Comparison of ENCODE assay signal across 8 cellular contexts in the genomic region with DNA sequence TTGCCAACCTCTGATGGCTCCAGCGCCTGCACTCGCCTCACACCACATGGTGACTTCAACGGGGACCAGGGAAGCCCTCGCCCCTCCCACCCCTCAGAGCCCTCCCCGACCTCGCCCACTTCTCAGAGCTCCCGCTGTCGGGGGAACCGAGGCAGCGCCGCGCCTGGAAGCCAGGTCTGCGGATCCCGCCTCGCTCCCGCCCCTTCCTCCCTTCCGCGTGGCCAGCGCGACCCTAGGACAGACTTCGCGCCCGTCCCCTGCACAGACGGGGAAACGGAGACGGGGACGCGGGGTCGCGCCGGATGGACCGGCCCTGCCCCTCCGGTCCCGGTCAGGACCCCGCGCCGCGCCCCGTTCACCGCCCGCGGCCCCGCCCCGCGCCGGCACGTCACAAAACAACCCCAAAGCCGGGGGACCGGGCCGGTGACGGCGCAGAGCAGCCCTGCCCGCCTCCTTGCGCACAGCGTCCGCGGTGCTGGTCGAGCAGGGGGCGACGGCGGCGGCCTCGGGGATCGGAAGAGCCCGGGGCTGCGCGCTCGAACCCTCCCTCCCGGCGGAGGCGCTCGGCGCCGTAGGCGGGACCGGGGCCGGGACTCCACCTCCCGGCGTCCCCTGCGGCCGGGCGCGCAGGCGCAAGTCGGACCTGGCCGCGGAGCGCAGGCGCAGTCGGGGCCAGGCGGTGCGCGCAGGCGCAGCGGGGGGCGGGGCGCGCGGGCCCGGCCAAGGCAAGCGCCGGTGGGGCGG. TPM values are rescaled to one million over a fixed set of nuclear protein-coding genes. Genes with fewer than 3 reads are reported as not detected.
DNase-seq lines count a peak whose midpoint lies in the region; ATAC-seq and TF ChIP-seq lines count a peak whose summit lies in the region.

No MANE protein-coding gene starts in this region.

- POLR2A ChIA-PET in activated CD8-positive, alpha-beta T cell treated with anti-CD3 and anti-CD28 coated beads for 36 hours (lab: Charles Lee) = interaction anchor here (0.5 to 2.6 kb wide), 8 partner anchors 10 to 498 kb away, joined by 3 to 20 read pairs (median 5); partner anchors contain the start of gene BSG

- H3K36me3 Mint-ChIP-seq in activated CD8-positive, alpha-beta T cell treated with anti-CD3 and anti-CD28 coated beads for 36 hours (ENCODE audit: low read depth) = no peaks in the 10 kb centered on the region

- ATAC-seq in HG03439 (IDR thresholded peaks at IDR 0.05; ENCODE audit: unreplicated experiment) = peak; percentile 67
- peak; percentile 84 for ATAC-seq in activated CD8-positive, alpha-beta T cell treated with anti-CD3 and anti-CD28 coated beads for 36 hours

- TF ChIP-seq CTCF in BE2C (IDR thresholded peaks at IDR 0.05; ENCODE audit: low read depth, low read length) = no peak
- TF ChIP-seq CTCF in activated CD8-positive, alpha-beta T cell treated with anti-CD3 and anti-CD28 coated beads for 36 hours (IDR thresholded peaks at IDR 0.05) = no peak

- intact Hi-C loops in activated CD8-positive, alpha-beta T cell treated with anti-CD3 and anti-CD28 coated beads for 36 hours (cut with micrococcal nuclease) = no loop called here

- H3K36me3 ChIP-seq in BE2C = peaks cover 12% of the 10 kb centered on the region

- H3K4me1 Mint-ChIP-seq in activated CD8-positive, alpha-beta T cell treated with anti-CD3 and anti-CD28 coated beads for 36 hours (ENCODE audit: low read depth) = peaks cover 22% of the 10 kb centered on the region

- no peaks in the 10 kb centered on the region for H3K27me3 Mint-ChIP-seq in activated CD8-positive, alpha-beta T cell treated with anti-CD3 and anti-CD28 coated beads for 36 hours

- peak overlapping the region; percentile 88 for H3K27ac Mint-ChIP-seq in activated CD8-positive, alpha-beta T cell treated with anti-CD3 and anti-CD28 coated beads for 36 hours

- peaks cover 3% of the 10 kb centered on the region; the same call in 1 of the 2 replicates for H3K27me3 ChIP-seq in BE2C

- no peaks in the 10 kb centered on the region for H3K9me3 ChIP-seq in BE2C

- peaks cover 3% of the 10 kb centered on the region for H3K4me1 ChIP-seq in BE2C

- DNase-seq in BE2C = peak; percentile 93
- DNase-seq in GM19238 (ENCODE audit: insufficient read length, low spot score) = peak; percentile 99
- DNase-seq in NCI-H748 treated with DMSO at 0.1 percent for 48 hours (lab: John Stamatoyannopoulos, UW) = peak; percentile 19
- peak; percentile 88 for DNase-seq in activated CD8-positive, alpha-beta T cell treated with anti-CD3 and anti-CD28 coated beads for 36 hours
- DNase-seq in effector CD4-positive, alpha-beta T cell = peak; percentile 82
- peak; percentile 80 for DNase-seq in medulla oblongata (ENCODE audit: extremely low spot score)
- DNase-seq in stimulated activated CD4-positive, alpha-beta T cell treated with anti-CD3 and anti-CD28 coated beads, TNF-alpha, amount 100 ng/mL, for 48 hours (ENCODE audit: low read depth in 3 of 3) = peak; percentile 71 to 80 (median 80)

- peak overlapping the region; percentile 65 for H3K4me3 ChIP-seq in BE2C (ENCODE audit: low read depth, low read length)

- CTCF ChIA-PET in activated CD8-positive, alpha-beta T cell treated with anti-CD3 and anti-CD28 coated beads for 36 hours (lab: Charles Lee) = interaction anchor here (1.0 to 4.0 kb wide), 11 partner anchors 11 to 103 kb away, joined by 3 to 45 read pairs (median 6); partner anchors contain the start of genes POLRMT and TPGS1

- H3K4me3 Mint-ChIP-seq in activated CD8-positive, alpha-beta T cell treated with anti-CD3 and anti-CD28 coated beads for 36 hours = peak overlapping the region; percentile 81

- no peaks in the 10 kb centered on the region for H3K9me3 Mint-ChIP-seq in activated CD8-positive, alpha-beta T cell treated with anti-CD3 and anti-CD28 coated beads for 36 hours

RNA-seq across cellular contexts. Expression of gene CDC34, which starts 0.4 kb away (rescaled TPM):
- polyA plus RNA-seq in BE2C (2012; ENCODE audit: insufficient read depth, insufficient read length, low read depth) = 318 TPM
- 10 to 100 TPM; 38.1 to 43.7 TPM for total RNA-seq in activated CD8-positive, alpha-beta T cell treated with anti-CD3 and anti-CD28 coated beads for 36 hours

RNA-seq across cellular contexts. Expression of gene GZMM, which starts 12.7 kb away (rescaled TPM):
- polyA plus RNA-seq in BE2C (2012; ENCODE audit: insufficient read depth, insufficient read length, low read depth) = 4.1 TPM
- total RNA-seq in activated CD8-positive, alpha-beta T cell treated with anti-CD3 and anti-CD28 coated beads for 36 hours = 10 to 100 TPM; 52.7 to 58.5 TPM

RNA-seq across cellular contexts. Expression of gene TPGS1, which starts 23.9 kb away (rescaled TPM):
- polyA plus RNA-seq in BE2C (2012; ENCODE audit: insufficient read depth, insufficient read length, low read depth) = 78.4 TPM
- total RNA-seq in activated CD8-positive, alpha-beta T cell treated with anti-CD3 and anti-CD28 coated beads for 36 hours = 1 to 10 TPM; 8.9 to 9.3 TPM

RNA-seq across cellular contexts. Expression of gene MADCAM1, which starts 34.9 kb away (rescaled TPM):
- polyA plus RNA-seq in BE2C (2012; ENCODE audit: insufficient read depth, insufficient read length, low read depth) = 2.2 TPM
- under 1 TPM; 0.20 to 0.22 TPM for total RNA-seq in activated CD8-positive, alpha-beta T cell treated with anti-CD3 and anti-CD28 coated beads for 36 hours

RNA-seq across cellular contexts. Expression of gene BSG, which starts 41.2 kb away (rescaled TPM):
- 2,598 TPM for polyA plus RNA-seq in BE2C (2012; ENCODE audit: insufficient read depth, insufficient read length, low read depth)
- total RNA-seq in activated CD8-positive, alpha-beta T cell treated with anti-CD3 and anti-CD28 coated beads for 36 hours = 100 to 1,000 TPM; 159 to 160 TPM

Comparison
In these comparisons a context has a peak if more than half of its experiments do, and no peak if none do; other contexts are left out.
1. Peak in every context shown above with its lines: DNase-seq, ATAC-seq and H3K4me3 ChIP-seq.
2. DNase-seq: peak in every context shown above with its lines; median percentile 99 in GM19238; 93 in BE2C; 88 in activated CD8-positive, alpha-beta T cell treated with anti-CD3 and anti-CD28 coated beads for 36 hours; 82 in effector CD4-positive, alpha-beta T cell; 80 in medulla oblongata; 80 in stimulated activated CD4-positive, alpha-beta T cell treated with anti-CD3 and anti-CD28 coated beads, TNF-alpha, amount 100 ng/mL, for 48 hours; 19 in NCI-H748 treated with DMSO at 0.1 percent for 48 hours.